Comparison of ENCODE assay signal across 11 cellular contexts in the genomic region with DNA sequence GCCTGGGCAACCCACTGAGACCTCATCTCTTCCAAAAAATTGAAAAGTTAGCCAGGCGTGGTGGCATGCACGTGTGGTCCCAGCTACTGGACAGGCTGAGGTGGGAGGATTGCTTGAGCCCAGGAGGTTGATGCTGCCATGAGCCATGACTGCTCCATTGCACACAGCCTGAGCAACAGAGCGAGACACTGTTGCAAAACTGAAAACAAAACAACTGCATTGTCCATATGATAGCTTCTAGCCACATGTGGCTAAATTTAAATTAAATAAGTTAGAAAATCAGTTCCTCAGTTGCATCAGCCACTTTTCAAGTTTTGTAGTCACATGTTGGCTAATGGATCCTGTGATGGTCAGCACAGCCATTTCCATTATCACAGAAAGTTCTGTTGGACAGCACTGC.
DNase-seq lines count a peak whose midpoint lies in the region; ATAC-seq, FAIRE-seq and TF ChIP-seq lines count a peak whose summit lies in the region.
"Had no signal": no experiment of that assay in that cellular context is flagged by ENCODE, and none has a peak within 500 bp of the region (broad histone marks: within the 10 kb centered on the region; RNA-seq: fewer than 3 reads in every experiment).

No MANE protein-coding gene starts in this region.

- H3K14ac ChIP-seq in H1 (ENCODE audit: insufficient read length) = no peak overlapping the region

- H2BK20ac ChIP-seq in H1 (ENCODE audit: low read length) = no peak overlapping the region

- no peaks in the 10 kb centered on the region for H3K23me2 ChIP-seq in H1 (ENCODE audit: low read depth, low read length)

- H3K4me1 ChIP-seq in H1 (replicated peaks in 1 of 4; ENCODE audit: control insufficient read depth in 3 of 4, insufficient read depth in 4 of 4, low read length in 3 of 4) = no peaks in the 10 kb centered on the region

- H3K9me3 ChIP-seq in H1 (ENCODE audit: insufficient read depth in 2 of 2, low read depth in 1 of 2, low read length in 1 of 2) = no peaks in the 10 kb centered on the region; a peak in 1 of 4 replicates

- no peaks in the 10 kb centered on the region for H4K20me1 ChIP-seq in H1 (replicated peaks in 1 of 2; ENCODE audit: control insufficient read depth in 1 of 2, insufficient read depth in 2 of 2, low read length in 2 of 2)

- H3K27me3 Mint-ChIP-seq in progenitor cell of endocrine pancreas = no peaks in the 10 kb centered on the region
- H3K27me3 Mint-ChIP-seq in activated CD8-positive, alpha-beta T cell treated with anti-CD3 and anti-CD28 coated beads, Interleukin-2, amount 10 ng/mL, durations not matched to agents 7 days and 5 days (ENCODE audit: low read depth) = no peaks in the 10 kb centered on the region

- H3K36me3 ChIP-seq in H1 (ENCODE audit: control insufficient read depth in 2 of 4, insufficient read depth in 4 of 4, low read length in 3 of 4) = no peaks in the 10 kb centered on the region

- H3K23ac ChIP-seq in H1 (ENCODE audit: insufficient read length) = no peak overlapping the region

- TF ChIP-seq POLR2A in H1 (IDR thresholded peaks at IDR 0.05; ENCODE audit: control extremely low read depth in 1 of 2, low read depth in 2 of 2, low read length in 2 of 2) = no peak

- POLR2A ChIA-PET in H1 (lab: Charles Lee; ENCODE audit: partially characterized antibody) = no interaction called here
- POLR2A ChIA-PET in activated CD8-positive, alpha-beta T cell treated with anti-CD3 and anti-CD28 coated beads, Interleukin-2, amount 10 ng/mL, durations not matched to agents 7 days and 5 days (lab: Charles Lee) = no interaction called here

- H3K4me3 ChIP-seq in H1 (ENCODE audit: extremely low read depth in 1 of 4, insufficient read depth in 2 of 4, low read depth in 3 of 4, low read length in 4 of 4) = no peak overlapping the region

- H2BK120ac ChIP-seq in H1 (replicated peaks; ENCODE audit: low read depth, low read length) = no peak overlapping the region

- H2AFZ ChIP-seq in H1 (ENCODE audit: low read length) = no peak overlapping the region

- DNase-seq in H1 (ENCODE audit: low read depth in 1 of 2, low spot score in 2 of 2) (no peak), middle frontal gyrus (ENCODE audit: extremely low spot score, low spot score) (no peak), SKM-1 treated with dmso at 0.1 percent for 144 hours (lab: John Stamatoyannopoulos, UW; ENCODE audit: unreplicated experiment) (no peak), progenitor cell of endocrine pancreas (ENCODE audit: low spot score, unreplicated experiment) (no peak)
- no peak for DNase-seq in activated CD8-positive, alpha-beta T cell treated with anti-CD3 and anti-CD28 coated beads, Interleukin-2, amount 10 ng/mL, durations not matched to agents 7 days and 5 days
- DNase-seq: amygdala had no signal

- TF ChIP-seq EP300 in H1 (IDR thresholded peaks at IDR 0.05; ENCODE audit: borderline replicate concordance in 1 of 2, low read depth in 2 of 2, low read length in 2 of 2) = no peak

- no peak overlapping the region for H3K27ac Mint-ChIP-seq in progenitor cell of endocrine pancreas
- no peak overlapping the region for H3K27ac Mint-ChIP-seq in activated CD8-positive, alpha-beta T cell treated with anti-CD3 and anti-CD28 coated beads, Interleukin-2, amount 10 ng/mL, durations not matched to agents 7 days and 5 days

- no peak overlapping the region for H2BK15ac ChIP-seq in H1 (ENCODE audit: low read length)

- H3K4ac ChIP-seq in H1 (replicated peaks; ENCODE audit: insufficient read length, low read depth, low read length) = no peak overlapping the region

- no peaks in the 10 kb centered on the region for H3K9me3 Mint-ChIP-seq in progenitor cell of endocrine pancreas (ENCODE audit: low read depth)
- no peaks in the 10 kb centered on the region for H3K9me3 Mint-ChIP-seq in activated CD8-positive, alpha-beta T cell treated with anti-CD3 and anti-CD28 coated beads, Interleukin-2, amount 10 ng/mL, durations not matched to agents 7 days and 5 days (ENCODE audit: insufficient read depth)

- no peak overlapping the region for H2BK12ac ChIP-seq in H1 (ENCODE audit: low read depth, low read length)

- FAIRE-seq in H1 (lab: Jason Lieb, UNC) = no peak
- FAIRE-seq: frontal cortex, TTC549 had no signal

- H4K91ac ChIP-seq in H1 (replicated peaks; ENCODE audit: insufficient read length, low read length) = no peak overlapping the region

- H4K5ac ChIP-seq in H1 (ENCODE audit: insufficient read length, low read depth, low read length) = no peak overlapping the region

- peak overlapping the region; percentile 22; the same call in 1 of the 2 replicates for H4K8ac ChIP-seq in H1 (ENCODE audit: extremely low read depth, insufficient read depth, low read length)

- CTCF ChIA-PET in H1 (lab: Charles Lee; ENCODE audit: partially characterized antibody) = interaction anchor here (1.2 to 1.7 kb wide), 2 partner anchors 10 to 14 kb away, joined by 3 to 5 read pairs; no protein-coding TSS in a partner anchor
- CTCF ChIA-PET in activated CD8-positive, alpha-beta T cell treated with anti-CD3 and anti-CD28 coated beads, Interleukin-2, amount 10 ng/mL, durations not matched to agents 7 days and 5 days (lab: Charles Lee) = no interaction called here

- H3K79me1 ChIP-seq in H1 (ENCODE audit: low read depth, low read length) = no peaks in the 10 kb centered on the region

- H3K18ac ChIP-seq in H1 (ENCODE audit: extremely low read depth, low read length) = no peak overlapping the region

- H3K4me1 Mint-ChIP-seq in progenitor cell of endocrine pancreas (ENCODE audit: low read depth) = peaks cover 3% of the 10 kb centered on the region
- H3K4me1 Mint-ChIP-seq in activated CD8-positive, alpha-beta T cell treated with anti-CD3 and anti-CD28 coated beads, Interleukin-2, amount 10 ng/mL, durations not matched to agents 7 days and 5 days (ENCODE audit: low read depth) = peaks cover 9% of the 10 kb centered on the region

- H2BK5ac ChIP-seq in H1 (ENCODE audit: low read depth, low read length) = no peak overlapping the region

- peaks cover 0 to 5% of the 10 kb centered on the region in 2 experiments; a peak in 1 of 4 replicates for H3K79me2 ChIP-seq in H1 (ENCODE audit: control insufficient read depth in 1 of 2, insufficient read depth in 2 of 2, low read length in 2 of 2)

- ATAC-seq in GM18499 (IDR thresholded peaks at IDR 0.05; ENCODE audit: insufficient read depth, unreplicated experiment) = peak; percentile 95
- peak; percentile 93 for ATAC-seq in GM21423 (IDR thresholded peaks at IDR 0.05; ENCODE audit: unreplicated experiment)
- peak; percentile 94 for ATAC-seq in HG03139 (IDR thresholded peaks at IDR 0.05; ENCODE audit: unreplicated experiment)
- no peak for ATAC-seq in activated CD8-positive, alpha-beta T cell treated with anti-CD3 and anti-CD28 coated beads, Interleukin-2, amount 10 ng/mL, durations not matched to agents 7 days and 5 days

- H3K36me3 Mint-ChIP-seq in progenitor cell of endocrine pancreas (ENCODE audit: insufficient read depth) = no peaks in the 10 kb centered on the region
- no peaks in the 10 kb centered on the region for H3K36me3 Mint-ChIP-seq in activated CD8-positive, alpha-beta T cell treated with anti-CD3 and anti-CD28 coated beads, Interleukin-2, amount 10 ng/mL, durations not matched to agents 7 days and 5 days (ENCODE audit: low read depth)

- no peak overlapping the region for H3K27ac ChIP-seq in H1 (ENCODE audit: low read depth, low read length)

- no peak overlapping the region for H2AK5ac ChIP-seq in H1 (ENCODE audit: low read depth, low read length)

- no peak overlapping the region for H3K4me3 Mint-ChIP-seq in progenitor cell of endocrine pancreas (ENCODE audit: low read depth)
- H3K4me3 Mint-ChIP-seq in activated CD8-positive, alpha-beta T cell treated with anti-CD3 and anti-CD28 coated beads, Interleukin-2, amount 10 ng/mL, durations not matched to agents 7 days and 5 days = no peak overlapping the region

- TF ChIP-seq RAD21 in H1 (IDR thresholded peaks at IDR 0.05 in 1 of 2, conservative IDR thresholded peaks at IDR 0.05 in 1 of 2; ENCODE audit: low read depth in 2 of 2, low read length in 2 of 2) = no peak

- TF ChIP-seq CTCF in H1 (IDR thresholded peaks at IDR 0.05; ENCODE audit: control extremely low read depth in 1 of 3, insufficient read depth in 1 of 3, low read depth in 1 of 3, low read length in 3 of 3) = no peak
- no peak for TF ChIP-seq CTCF in progenitor cell of endocrine pancreas (IDR thresholded peaks at IDR 0.05; ENCODE audit: unreplicated experiment)

- 91% methylated on average over 3 of the region's 3 CpGs; no CpG with 5 or more reads in 1 of the 2 experiments for WGBS in H1 (ENCODE audit: extremely low coverage in 1 of 2, insufficient coverage in 1 of 2, insufficient read length in 1 of 2, insufficient replicate concordance in 2 of 2, low coverage in 1 of 2, low lambda C conversion rate in 2 of 2, missing lambda C conversion rate in 1 of 2), 2 experiments

- H3K9ac ChIP-seq in H1 (replicated peaks in 1 of 4; ENCODE audit: extremely low read depth in 1 of 4, low read depth in 3 of 4, low read length in 3 of 4) = no peak overlapping the region

- no peak overlapping the region for H3K56ac ChIP-seq in H1 (replicated peaks; ENCODE audit: insufficient read length, low read depth, low read length)

- peaks cover 0 to 1% (median 0%) of the 10 kb centered on the region in 4 experiments; a peak in 1 of 7 replicates for H3K27me3 ChIP-seq in H1 (replicated peaks in 1 of 4; ENCODE audit: control insufficient read depth in 3 of 4, extremely low read depth in 1 of 4, insufficient read depth in 3 of 4, low read length in 3 of 4)

- H3K4me2 ChIP-seq in H1 (ENCODE audit: insufficient read depth in 1 of 2, low read depth in 2 of 2, low read length in 2 of 2) = no peak overlapping the region

TF ChIP-seq in H1, 55 proteins besides CTCF, POLR2A, EP300 and RAD21 (continues in another document):
- TF ChIP-seq BCL11A (IDR thresholded peaks at IDR 0.05; ENCODE audit: low read depth in 2 of 2, low read length in 2 of 2) (no peak), JUN (IDR thresholded peaks at IDR 0.05; ENCODE audit: low read depth, low read length) (no peak), SUZ12 (IDR thresholded peaks at IDR 0.05; ENCODE audit: low read length) (no peak), SIRT6 (IDR thresholded peaks at IDR 0.05; ENCODE audit: low read length) (no peak), CEBPB (IDR thresholded peaks at IDR 0.05; ENCODE audit: low read depth, low read length) (no peak), PHF8 (conservative IDR thresholded peaks at IDR 0.05; ENCODE audit: low read depth, low read length) (no peak)
- TF ChIP-seq, protein P1, sequence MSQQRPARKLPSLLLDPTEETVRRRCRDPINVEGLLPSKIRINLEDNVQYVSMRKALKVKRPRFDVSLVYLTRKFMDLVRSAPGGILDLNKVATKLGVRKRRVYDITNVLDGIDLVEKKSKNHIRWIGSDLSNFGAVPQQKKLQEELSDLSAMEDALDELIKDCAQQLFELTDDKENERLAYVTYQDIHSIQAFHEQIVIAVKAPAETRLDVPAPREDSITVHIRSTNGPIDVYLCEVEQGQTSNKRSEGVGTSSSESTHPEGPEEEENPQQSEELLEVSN (IDR thresholded peaks at IDR 0.05) = no peak
- TF ChIP-seq, protein P2, sequence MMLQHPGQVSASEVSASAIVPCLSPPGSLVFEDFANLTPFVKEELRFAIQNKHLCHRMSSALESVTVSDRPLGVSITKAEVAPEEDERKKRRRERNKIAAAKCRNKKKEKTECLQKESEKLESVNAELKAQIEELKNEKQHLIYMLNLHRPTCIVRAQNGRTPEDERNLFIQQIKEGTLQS (IDR thresholded peaks at IDR 0.05; ENCODE audit: insufficient read depth, low read depth, low read length) = no peak
